In genomic region chrX:19776753-19777152, GRCh38 we compare ENCODE assay signal across 10 cellular contexts.
DNase-seq lines count a peak whose midpoint lies in the region; ATAC-seq and TF ChIP-seq lines count a peak whose summit lies in the region.
"Had no signal": no experiment of that assay in that cellular context is flagged by ENCODE, and none has a peak within 500 bp of the region (broad histone marks: within the 10 kb centered on the region; RNA-seq: fewer than 3 reads in every experiment).

No MANE protein-coding gene starts in this region.

- CTCF ChIA-PET in activated CD4-positive, alpha-beta T cell treated with anti-CD3 and anti-CD28 coated beads, Interleukin-2, amount 10 ng/mL, durations not matched to agents 7 days and 5 days (lab: Charles Lee): interaction anchor here (0.8 to 1.2 kb wide), 6 partner anchors 9 to 28 kb away, joined by 3 to 5 read pairs (median 3); no protein-coding TSS in a partner anchor
- CTCF ChIA-PET in activated CD4-positive, alpha-beta memory T cell treated with anti-CD3 and anti-CD28 coated beads for 36 hours (lab: Charles Lee): interaction anchor here (1.3 to 1.5 kb wide), 2 partner anchors 31 to 63 kb away, joined by 4 read pairs; no protein-coding TSS in a partner anchor

- H3K27me3 Mint-ChIP-seq in activated CD4-positive, alpha-beta T cell treated with anti-CD3 and anti-CD28 coated beads, Interleukin-2, amount 10 ng/mL, durations not matched to agents 7 days and 5 days: no peaks in the 10 kb centered on the region
- H3K27me3 Mint-ChIP-seq in activated CD4-positive, alpha-beta memory T cell treated with anti-CD3 and anti-CD28 coated beads for 36 hours: no peaks in the 10 kb centered on the region

- ATAC-seq in HG02759 (IDR thresholded peaks at IDR 0.05; ENCODE audit: unreplicated experiment) (peak; percentile 33), GM21528 (IDR thresholded peaks at IDR 0.05; ENCODE audit: low FRiP score, unreplicated experiment) (no peak)

- POLR2A ChIA-PET in activated CD4-positive, alpha-beta T cell treated with anti-CD3 and anti-CD28 coated beads, Interleukin-2, amount 10 ng/mL, durations not matched to agents 7 days and 5 days (lab: Charles Lee): no interaction called here
- POLR2A ChIA-PET in activated CD4-positive, alpha-beta memory T cell treated with anti-CD3 and anti-CD28 coated beads for 36 hours (lab: Charles Lee): interaction anchor here (0.7 to 1.5 kb wide), 3 partner anchors 9 to 29 kb away, joined by 3 to 4 read pairs (median 3); no protein-coding TSS in a partner anchor

- no peaks in the 10 kb centered on the region for H3K36me3 ChIP-seq in spleen
- H3K36me3 ChIP-seq: uterus had no signal

- peak; percentile 67 for DNase-seq in activated CD4-positive, alpha-beta T cell treated with anti-CD3 and anti-CD28 coated beads, Interleukin-2, amount 10 ng/mL, durations not matched to agents 7 days and 5 days
- DNase-seq in activated CD4-positive, alpha-beta T cell treated with anti-CD3 and anti-CD28 coated beads for 1 hour: no peak
- DNase-seq in activated CD4-positive, alpha-beta memory T cell treated with anti-CD3 and anti-CD28 coated beads for 36 hours: peak; percentile 68
- DNase-seq in spleen: no peak
- DNase-seq in NCI-H1436 (lab: John Stamatoyannopoulos, UW): no peak
- DNase-seq in DMS153 treated with DMSO at 0.1 percent for 48 hours (lab: John Stamatoyannopoulos, UW; ENCODE audit: unreplicated experiment): no peak
- DNase-seq: NCI-H1092 treated with DMSO at 0.1 percent for 48 hours, uterus had no signal

- peaks cover 20% of the 10 kb centered on the region for H3K36me3 Mint-ChIP-seq in activated CD4-positive, alpha-beta T cell treated with anti-CD3 and anti-CD28 coated beads, Interleukin-2, amount 10 ng/mL, durations not matched to agents 7 days and 5 days (ENCODE audit: low read depth)
- H3K36me3 Mint-ChIP-seq in activated CD4-positive, alpha-beta memory T cell treated with anti-CD3 and anti-CD28 coated beads for 36 hours: peaks cover 3% of the 10 kb centered on the region

- TF ChIP-seq CTCF in spleen (IDR thresholded peaks at IDR 0.05 in 8 of 11, conservative IDR thresholded peaks at IDR 0.05 in 3 of 11): no peak

- H3K27me3 ChIP-seq in spleen (replicated peaks in 1 of 7): no peaks in the 10 kb centered on the region
- H3K27me3 ChIP-seq: uterus had no signal

- H3K4me1 Mint-ChIP-seq in activated CD4-positive, alpha-beta T cell treated with anti-CD3 and anti-CD28 coated beads, Interleukin-2, amount 10 ng/mL, durations not matched to agents 7 days and 5 days: peaks cover 64% of the 10 kb centered on the region
- peaks cover 65% of the 10 kb centered on the region for H3K4me1 Mint-ChIP-seq in activated CD4-positive, alpha-beta memory T cell treated with anti-CD3 and anti-CD28 coated beads for 36 hours (ENCODE audit: low read depth)

- peak overlapping the region; percentile 26 for H3K27ac Mint-ChIP-seq in activated CD4-positive, alpha-beta T cell treated with anti-CD3 and anti-CD28 coated beads, Interleukin-2, amount 10 ng/mL, durations not matched to agents 7 days and 5 days
- peak overlapping the region; percentile 83 for H3K27ac Mint-ChIP-seq in activated CD4-positive, alpha-beta memory T cell treated with anti-CD3 and anti-CD28 coated beads for 36 hours

- TF ChIP-seq POLR2A in spleen (IDR thresholded peaks at IDR 0.05): no peak

- no peaks in the 10 kb centered on the region for H3K9me3 Mint-ChIP-seq in activated CD4-positive, alpha-beta T cell treated with anti-CD3 and anti-CD28 coated beads, Interleukin-2, amount 10 ng/mL, durations not matched to agents 7 days and 5 days
- H3K9me3 Mint-ChIP-seq in activated CD4-positive, alpha-beta memory T cell treated with anti-CD3 and anti-CD28 coated beads for 36 hours: no peaks in the 10 kb centered on the region

- H3K4me3 Mint-ChIP-seq in activated CD4-positive, alpha-beta T cell treated with anti-CD3 and anti-CD28 coated beads, Interleukin-2, amount 10 ng/mL, durations not matched to agents 7 days and 5 days: peak overlapping the region; percentile 0
- peak overlapping the region; percentile 11 for H3K4me3 Mint-ChIP-seq in activated CD4-positive, alpha-beta memory T cell treated with anti-CD3 and anti-CD28 coated beads for 36 hours

- H3K27ac ChIP-seq in spleen: peak overlapping the region in 5 of 8 donors; percentile 16 to 78 (median 65)
- H3K27ac ChIP-seq: uterus had no signal

- no peak overlapping the region for H3K4me3 ChIP-seq in spleen
- H3K4me3 ChIP-seq: uterus had no signal

- 35 to 69% (median 50%) methylated on average over 2 of the region's 2 CpGs for WGBS in spleen, 5 donors

- peaks cover 14 to 66% (median 38%) of the 10 kb centered on the region in 6 donors for H3K4me1 ChIP-seq in spleen
- H3K4me1 ChIP-seq: uterus had no signal

- intact Hi-C loops in activated CD4-positive, alpha-beta memory T cell treated with anti-CD3 and anti-CD28 coated beads for 36 hours (cut with micrococcal nuclease): loop anchor here (1.0 to 2.0 kb wide), 2 partner anchors 9 to 14 kb away; no protein-coding TSS in a partner anchor
- intact Hi-C loops in spleen (cut with DNase I; ENCODE audit: low total_unique reads): no loop called here

- no peaks in the 10 kb centered on the region for H3K9me3 ChIP-seq in spleen
- H3K9me3 ChIP-seq: uterus had no signal

Comparison
In these comparisons a context has a peak if more than half of its experiments do, and no peak if none do; other contexts are left out.
1. DNase-seq: peak in activated CD4-positive, alpha-beta T cell treated with anti-CD3 and anti-CD28 coated beads, Interleukin-2, amount 10 ng/mL, durations not matched to agents 7 days and 5 days (single experiment) and activated CD4-positive, alpha-beta memory T cell treated with anti-CD3 and anti-CD28 coated beads for 36 hours (single experiment); none in activated CD4-positive, alpha-beta T cell treated with anti-CD3 and anti-CD28 coated beads for 1 hour (single experiment), spleen (single experiment), NCI-H1436 (single experiment) and DMS153 treated with DMSO at 0.1 percent for 48 hours (single experiment).